ENCODE assay signal across 1 cellular context in the genomic region with DNA sequence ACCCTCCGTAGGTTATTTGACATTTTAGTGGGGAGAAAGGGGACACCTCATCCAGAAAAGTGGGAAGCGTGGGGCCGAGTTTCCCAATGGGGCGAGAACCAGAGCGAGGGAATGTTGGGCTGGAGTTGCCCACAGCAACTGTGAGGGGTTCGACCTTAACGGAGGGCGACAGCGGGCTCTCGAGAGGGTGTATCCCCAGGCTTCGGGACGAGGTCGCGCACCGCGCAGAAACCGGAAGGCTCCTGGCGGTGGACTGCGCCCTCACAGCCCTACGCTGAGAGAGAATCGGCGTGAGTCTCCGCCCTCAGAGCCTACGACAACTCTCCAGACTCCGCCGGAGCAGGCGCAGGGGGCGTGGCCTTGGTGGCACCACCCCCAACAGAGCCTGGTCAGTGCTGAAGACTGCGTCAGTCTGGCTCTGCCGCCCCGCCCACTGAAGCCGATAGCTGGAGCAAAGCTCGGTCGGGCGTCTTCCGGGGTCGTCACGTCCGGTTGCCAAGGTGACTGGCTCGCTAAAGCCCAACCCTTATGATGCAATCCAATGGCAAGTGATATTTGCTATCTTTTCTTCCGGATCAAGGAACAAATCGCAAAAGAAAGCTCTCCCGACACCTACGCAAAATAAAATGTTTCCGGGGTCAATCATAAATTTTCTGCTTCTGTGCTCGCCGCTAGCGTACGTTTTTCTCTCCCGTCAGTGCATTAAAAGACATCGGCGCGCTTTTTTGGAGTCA.
TF ChIP-seq lines count a peak whose summit lies in the region.

A gene with protein sequence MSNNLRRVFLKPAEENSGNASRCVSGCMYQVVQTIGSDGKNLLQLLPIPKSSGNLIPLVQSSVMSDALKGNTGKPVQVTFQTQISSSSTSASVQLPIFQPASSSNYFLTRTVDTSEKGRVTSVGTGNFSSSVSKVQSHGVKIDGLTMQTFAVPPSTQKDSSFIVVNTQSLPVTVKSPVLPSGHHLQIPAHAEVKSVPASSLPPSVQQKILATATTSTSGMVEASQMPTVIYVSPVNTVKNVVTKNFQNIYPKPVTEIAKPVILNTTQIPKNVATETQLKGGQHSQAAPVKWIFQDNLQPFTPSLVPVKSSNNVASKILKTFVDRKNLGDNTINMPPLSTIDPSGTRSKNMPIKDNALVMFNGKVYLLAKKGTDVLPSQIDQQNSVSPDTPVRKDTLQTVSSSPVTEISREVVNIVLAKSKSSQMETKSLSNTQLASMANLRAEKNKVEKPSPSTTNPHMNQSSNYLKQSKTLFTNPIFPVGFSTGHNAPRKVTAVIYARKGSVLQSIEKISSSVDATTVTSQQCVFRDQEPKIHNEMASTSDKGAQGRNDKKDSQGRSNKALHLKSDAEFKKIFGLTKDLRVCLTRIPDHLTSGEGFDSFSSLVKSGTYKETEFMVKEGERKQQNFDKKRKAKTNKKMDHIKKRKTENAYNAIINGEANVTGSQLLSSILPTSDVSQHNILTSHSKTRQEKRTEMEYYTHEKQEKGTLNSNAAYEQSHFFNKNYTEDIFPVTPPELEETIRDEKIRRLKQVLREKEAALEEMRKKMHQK (minus strand): TSS at position 257 of the 734 bp plus-strand sequence. CDS start 234 bp downstream, at position 23.

TF ChIP-seq in GM12878, 131 proteins besides CTCF, POLR2A, EP300 and RAD21 (continued from another document and continues in another):
- TF ChIP-seq CHD1 (IDR thresholded peaks at IDR 0.05; ENCODE audit: low read depth, low read length) = peak; percentile 13; the same call in 1 of the 2 replicates
- TF ChIP-seq SMARCA5 (IDR thresholded peaks at IDR 0.05) = peak; percentile 67; the same call in 1 of the 2 replicates
- peak; percentile 99 for TF ChIP-seq TBL1XR1 (IDR thresholded peaks at IDR 0.05; ENCODE audit: low read depth, low read length)
- peak; percentile 91 for TF ChIP-seq SMAD1 (IDR thresholded peaks at IDR 0.05; ENCODE audit: low read depth, partially characterized antibody)
- no peak for TF ChIP-seq IRF4 (IDR thresholded peaks at IDR 0.05; ENCODE audit: low read depth, low read length)
- TF ChIP-seq, protein P1, sequence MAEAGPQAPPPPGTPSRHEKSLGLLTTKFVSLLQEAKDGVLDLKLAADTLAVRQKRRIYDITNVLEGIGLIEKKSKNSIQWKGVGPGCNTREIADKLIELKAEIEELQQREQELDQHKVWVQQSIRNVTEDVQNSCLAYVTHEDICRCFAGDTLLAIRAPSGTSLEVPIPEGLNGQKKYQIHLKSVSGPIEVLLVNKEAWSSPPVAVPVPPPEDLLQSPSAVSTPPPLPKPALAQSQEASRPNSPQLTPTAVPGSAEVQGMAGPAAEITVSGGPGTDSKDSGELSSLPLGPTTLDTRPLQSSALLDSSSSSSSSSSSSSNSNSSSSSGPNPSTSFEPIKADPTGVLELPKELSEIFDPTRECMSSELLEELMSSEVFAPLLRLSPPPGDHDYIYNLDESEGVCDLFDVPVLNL (IDR thresholded peaks at IDR 0.05; ENCODE audit: low read depth, low read length) = no peak
- TF ChIP-seq KAT2A (conservative IDR thresholded peaks at IDR 0.05; ENCODE audit: control insufficient read depth, low read depth, low read length) = no peak
- peak; percentile 56 for TF ChIP-seq RELA (IDR thresholded peaks at IDR 0.05; ENCODE audit: borderline replicate concordance, partially characterized antibody)
- TF ChIP-seq, protein P2, sequence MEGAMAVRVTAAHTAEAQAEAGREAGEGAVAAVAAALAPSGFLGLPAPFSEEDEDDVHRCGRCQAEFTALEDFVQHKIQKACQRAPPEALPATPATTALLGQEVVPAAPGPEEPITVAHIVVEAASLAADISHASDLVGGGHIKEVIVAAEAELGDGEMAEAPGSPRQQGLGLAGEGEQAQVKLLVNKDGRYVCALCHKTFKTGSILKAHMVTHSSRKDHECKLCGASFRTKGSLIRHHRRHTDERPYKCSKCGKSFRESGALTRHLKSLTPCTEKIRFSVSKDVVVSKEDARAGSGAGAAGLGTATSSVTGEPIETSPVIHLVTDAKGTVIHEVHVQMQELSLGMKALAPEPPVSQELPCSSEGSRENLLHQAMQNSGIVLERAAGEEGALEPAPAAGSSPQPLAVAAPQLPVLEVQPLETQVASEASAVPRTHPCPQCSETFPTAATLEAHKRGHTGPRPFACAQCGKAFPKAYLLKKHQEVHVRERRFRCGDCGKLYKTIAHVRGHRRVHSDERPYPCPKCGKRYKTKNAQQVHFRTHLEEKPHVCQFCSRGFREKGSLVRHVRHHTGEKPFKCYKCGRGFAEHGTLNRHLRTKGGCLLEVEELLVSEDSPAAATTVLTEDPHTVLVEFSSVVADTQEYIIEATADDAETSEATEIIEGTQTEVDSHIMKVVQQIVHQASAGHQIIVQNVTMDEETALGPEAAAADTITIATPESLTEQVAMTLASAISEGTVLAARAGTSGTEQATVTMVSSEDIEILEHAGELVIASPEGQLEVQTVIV (IDR thresholded peaks at IDR 0.05; ENCODE audit: borderline replicate concordance, partially characterized antibody) = peak; percentile 78
- TF ChIP-seq, protein P3, sequence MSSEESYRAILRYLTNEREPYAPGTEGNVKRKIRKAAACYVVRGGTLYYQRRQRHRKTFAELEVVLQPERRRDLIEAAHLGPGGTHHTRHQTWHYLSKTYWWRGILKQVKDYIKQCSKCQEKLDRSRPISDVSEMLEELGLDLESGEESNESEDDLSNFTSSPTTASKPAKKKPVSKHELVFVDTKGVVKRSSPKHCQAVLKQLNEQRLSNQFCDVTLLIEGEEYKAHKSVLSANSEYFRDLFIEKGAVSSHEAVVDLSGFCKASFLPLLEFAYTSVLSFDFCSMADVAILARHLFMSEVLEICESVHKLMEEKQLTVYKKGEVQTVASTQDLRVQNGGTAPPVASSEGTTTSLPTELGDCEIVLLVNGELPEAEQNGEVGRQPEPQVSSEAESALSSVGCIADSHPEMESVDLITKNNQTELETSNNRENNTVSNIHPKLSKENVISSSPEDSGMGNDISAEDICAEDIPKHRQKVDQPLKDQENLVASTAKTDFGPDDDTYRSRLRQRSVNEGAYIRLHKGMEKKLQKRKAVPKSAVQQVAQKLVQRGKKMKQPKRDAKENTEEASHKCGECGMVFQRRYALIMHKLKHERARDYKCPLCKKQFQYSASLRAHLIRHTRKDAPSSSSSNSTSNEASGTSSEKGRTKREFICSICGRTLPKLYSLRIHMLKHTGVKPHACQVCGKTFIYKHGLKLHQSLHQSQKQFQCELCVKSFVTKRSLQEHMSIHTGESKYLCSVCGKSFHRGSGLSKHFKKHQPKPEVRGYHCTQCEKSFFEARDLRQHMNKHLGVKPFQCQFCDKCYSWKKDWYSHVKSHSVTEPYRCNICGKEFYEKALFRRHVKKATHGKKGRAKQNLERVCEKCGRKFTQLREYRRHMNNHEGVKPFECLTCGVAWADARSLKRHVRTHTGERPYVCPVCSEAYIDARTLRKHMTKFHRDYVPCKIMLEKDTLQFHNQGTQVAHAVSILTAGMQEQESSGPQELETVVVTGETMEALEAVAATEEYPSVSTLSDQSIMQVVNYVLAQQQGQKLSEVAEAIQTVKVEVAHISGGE (CRISPR knock-in tag; IDR thresholded peaks at IDR 0.05) = peak; percentile 20; the same call in 1 of the 2 replicates
- peak; percentile 79; the same call in 1 of the 2 replicates for TF ChIP-seq NBN (IDR thresholded peaks at IDR 0.05)
- TF ChIP-seq SPI1 (IDR thresholded peaks at IDR 0.05; ENCODE audit: borderline replicate concordance, insufficient read depth, low read depth, low read length) = peak; percentile 39; the same call in 1 of the 2 replicates
- TF ChIP-seq POU2F2 (IDR thresholded peaks at IDR 0.05; ENCODE audit: borderline replicate concordance, low read depth, low read length) = peak; percentile 90
- TF ChIP-seq ZBED1 (IDR thresholded peaks at IDR 0.05; ENCODE audit: borderline replicate concordance) = no peak
- peak; percentile 76 for TF ChIP-seq HDAC6 (IDR thresholded peaks at IDR 0.05; ENCODE audit: unreplicated experiment)
- peak in 1 of 2 experiments; percentile 68; a peak in 1 of 4 replicates for TF ChIP-seq IKZF2 (IDR thresholded peaks at IDR 0.05)
- TF ChIP-seq BCL11A (IDR thresholded peaks at IDR 0.05; ENCODE audit: low read depth, low read length) = no peak
- TF ChIP-seq EED (IDR thresholded peaks at IDR 0.05; ENCODE audit: low read depth) = no peak
- TF ChIP-seq, protein P4, sequence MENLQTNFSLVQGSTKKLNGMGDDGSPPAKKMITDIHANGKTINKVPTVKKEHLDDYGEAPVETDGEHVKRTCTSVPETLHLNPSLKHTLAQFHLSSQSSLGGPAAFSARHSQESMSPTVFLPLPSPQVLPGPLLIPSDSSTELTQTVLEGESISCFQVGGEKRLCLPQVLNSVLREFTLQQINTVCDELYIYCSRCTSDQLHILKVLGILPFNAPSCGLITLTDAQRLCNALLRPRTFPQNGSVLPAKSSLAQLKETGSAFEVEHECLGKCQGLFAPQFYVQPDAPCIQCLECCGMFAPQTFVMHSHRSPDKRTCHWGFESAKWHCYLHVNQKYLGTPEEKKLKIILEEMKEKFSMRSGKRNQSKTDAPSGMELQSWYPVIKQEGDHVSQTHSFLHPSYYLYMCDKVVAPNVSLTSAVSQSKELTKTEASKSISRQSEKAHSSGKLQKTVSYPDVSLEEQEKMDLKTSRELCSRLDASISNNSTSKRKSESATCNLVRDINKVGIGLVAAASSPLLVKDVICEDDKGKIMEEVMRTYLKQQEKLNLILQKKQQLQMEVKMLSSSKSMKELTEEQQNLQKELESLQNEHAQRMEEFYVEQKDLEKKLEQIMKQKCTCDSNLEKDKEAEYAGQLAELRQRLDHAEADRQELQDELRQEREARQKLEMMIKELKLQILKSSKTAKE (IDR thresholded peaks at IDR 0.05; ENCODE audit: low read depth, poor library complexity, severe bottlenecking) = peak; percentile 33
- peak; percentile 92 for TF ChIP-seq CREM (IDR thresholded peaks at IDR 0.05; ENCODE audit: low read depth)
- peak; percentile 4; the same call in 1 of the 2 replicates for TF ChIP-seq RUNX3 (IDR thresholded peaks at IDR 0.05; ENCODE audit: low read length)
- peak; percentile 83 for TF ChIP-seq ZNF207 (IDR thresholded peaks at IDR 0.05; ENCODE audit: borderline replicate concordance)
- TF ChIP-seq POLR2AphosphoS5 (IDR thresholded peaks at IDR 0.05; ENCODE audit: low read length) = peak; percentile 99
- TF ChIP-seq, protein P5, sequence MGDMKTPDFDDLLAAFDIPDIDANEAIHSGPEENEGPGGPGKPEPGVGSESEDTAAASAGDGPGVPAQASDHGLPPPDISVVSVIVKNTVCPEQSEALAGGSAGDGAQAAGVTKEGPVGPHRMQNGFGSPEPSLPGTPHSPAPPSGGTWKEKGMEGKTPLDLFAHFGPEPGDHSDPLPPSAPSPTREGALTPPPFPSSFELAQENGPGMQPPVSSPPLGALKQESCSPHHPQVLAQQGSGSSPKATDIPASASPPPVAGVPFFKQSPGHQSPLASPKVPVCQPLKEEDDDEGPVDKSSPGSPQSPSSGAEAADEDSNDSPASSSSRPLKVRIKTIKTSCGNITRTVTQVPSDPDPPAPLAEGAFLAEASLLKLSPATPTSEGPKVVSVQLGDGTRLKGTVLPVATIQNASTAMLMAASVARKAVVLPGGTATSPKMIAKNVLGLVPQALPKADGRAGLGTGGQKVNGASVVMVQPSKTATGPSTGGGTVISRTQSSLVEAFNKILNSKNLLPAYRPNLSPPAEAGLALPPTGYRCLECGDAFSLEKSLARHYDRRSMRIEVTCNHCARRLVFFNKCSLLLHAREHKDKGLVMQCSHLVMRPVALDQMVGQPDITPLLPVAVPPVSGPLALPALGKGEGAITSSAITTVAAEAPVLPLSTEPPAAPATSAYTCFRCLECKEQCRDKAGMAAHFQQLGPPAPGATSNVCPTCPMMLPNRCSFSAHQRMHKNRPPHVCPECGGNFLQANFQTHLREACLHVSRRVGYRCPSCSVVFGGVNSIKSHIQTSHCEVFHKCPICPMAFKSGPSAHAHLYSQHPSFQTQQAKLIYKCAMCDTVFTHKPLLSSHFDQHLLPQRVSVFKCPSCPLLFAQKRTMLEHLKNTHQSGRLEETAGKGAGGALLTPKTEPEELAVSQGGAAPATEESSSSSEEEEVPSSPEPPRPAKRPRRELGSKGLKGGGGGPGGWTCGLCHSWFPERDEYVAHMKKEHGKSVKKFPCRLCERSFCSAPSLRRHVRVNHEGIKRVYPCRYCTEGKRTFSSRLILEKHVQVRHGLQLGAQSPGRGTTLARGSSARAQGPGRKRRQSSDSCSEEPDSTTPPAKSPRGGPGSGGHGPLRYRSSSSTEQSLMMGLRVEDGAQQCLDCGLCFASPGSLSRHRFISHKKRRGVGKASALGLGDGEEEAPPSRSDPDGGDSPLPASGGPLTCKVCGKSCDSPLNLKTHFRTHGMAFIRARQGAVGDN (IDR thresholded peaks at IDR 0.05) = peak; percentile 61; the same call in 1 of the 2 replicates
- peak; percentile 62; the same call in 1 of the 2 replicates for TF ChIP-seq TCF12 (IDR thresholded peaks at IDR 0.05; ENCODE audit: low read depth, low read length)
- peak; percentile 46 for TF ChIP-seq ZNF217 (IDR thresholded peaks at IDR 0.05)
- TF ChIP-seq NRF1 (conservative IDR thresholded peaks at IDR 0.05; ENCODE audit: low read depth, low read length) = peak; percentile 78
- peak in 1 of 2 experiments; percentile 88; a peak in 2 of 4 replicates for TF ChIP-seq CEBPB (IDR thresholded peaks at IDR 0.05; ENCODE audit: borderline replicate concordance in 1 of 2, low read depth in 2 of 2, low read length in 2 of 2)
- TF ChIP-seq BACH1 (IDR thresholded peaks at IDR 0.05; ENCODE audit: borderline replicate concordance) = peak; percentile 85; the same call in 1 of the 2 replicates
- peak; percentile 99 for TF ChIP-seq NR2C1 (IDR thresholded peaks at IDR 0.05)
- peak; percentile 86 for TF ChIP-seq MTA2 (IDR thresholded peaks at IDR 0.05; ENCODE audit: low read depth)
- TF ChIP-seq NFIC (IDR thresholded peaks at IDR 0.05; ENCODE audit: low read depth, low read length) = peak; percentile 68; the same call in 1 of the 2 replicates
- TF ChIP-seq, protein P6, sequence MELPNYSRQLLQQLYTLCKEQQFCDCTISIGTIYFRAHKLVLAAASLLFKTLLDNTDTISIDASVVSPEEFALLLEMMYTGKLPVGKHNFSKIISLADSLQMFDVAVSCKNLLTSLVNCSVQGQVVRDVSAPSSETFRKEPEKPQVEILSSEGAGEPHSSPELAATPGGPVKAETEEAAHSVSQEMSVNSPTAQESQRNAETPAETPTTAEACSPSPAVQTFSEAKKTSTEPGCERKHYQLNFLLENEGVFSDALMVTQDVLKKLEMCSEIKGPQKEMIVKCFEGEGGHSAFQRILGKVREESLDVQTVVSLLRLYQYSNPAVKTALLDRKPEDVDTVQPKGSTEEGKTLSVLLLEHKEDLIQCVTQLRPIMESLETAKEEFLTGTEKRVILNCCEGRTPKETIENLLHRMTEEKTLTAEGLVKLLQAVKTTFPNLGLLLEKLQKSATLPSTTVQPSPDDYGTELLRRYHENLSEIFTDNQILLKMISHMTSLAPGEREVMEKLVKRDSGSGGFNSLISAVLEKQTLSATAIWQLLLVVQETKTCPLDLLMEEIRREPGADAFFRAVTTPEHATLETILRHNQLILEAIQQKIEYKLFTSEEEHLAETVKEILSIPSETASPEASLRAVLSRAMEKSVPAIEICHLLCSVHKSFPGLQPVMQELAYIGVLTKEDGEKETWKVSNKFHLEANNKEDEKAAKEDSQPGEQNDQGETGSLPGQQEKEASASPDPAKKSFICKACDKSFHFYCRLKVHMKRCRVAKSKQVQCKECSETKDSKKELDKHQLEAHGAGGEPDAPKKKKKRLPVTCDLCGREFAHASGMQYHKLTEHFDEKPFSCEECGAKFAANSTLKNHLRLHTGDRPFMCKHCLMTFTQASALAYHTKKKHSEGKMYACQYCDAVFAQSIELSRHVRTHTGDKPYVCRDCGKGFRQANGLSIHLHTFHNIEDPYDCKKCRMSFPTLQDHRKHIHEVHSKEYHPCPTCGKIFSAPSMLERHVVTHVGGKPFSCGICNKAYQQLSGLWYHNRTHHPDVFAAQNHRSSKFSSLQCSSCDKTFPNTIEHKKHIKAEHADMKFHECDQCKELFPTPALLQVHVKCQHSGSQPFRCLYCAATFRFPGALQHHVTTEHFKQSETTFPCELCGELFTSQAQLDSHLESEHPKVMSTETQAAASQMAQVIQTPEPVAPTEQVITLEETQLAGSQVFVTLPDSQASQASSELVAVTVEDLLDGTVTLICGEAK (IDR thresholded peaks at IDR 0.05; ENCODE audit: borderline replicate concordance) = peak; percentile 98
